In the genomic region with DNA sequence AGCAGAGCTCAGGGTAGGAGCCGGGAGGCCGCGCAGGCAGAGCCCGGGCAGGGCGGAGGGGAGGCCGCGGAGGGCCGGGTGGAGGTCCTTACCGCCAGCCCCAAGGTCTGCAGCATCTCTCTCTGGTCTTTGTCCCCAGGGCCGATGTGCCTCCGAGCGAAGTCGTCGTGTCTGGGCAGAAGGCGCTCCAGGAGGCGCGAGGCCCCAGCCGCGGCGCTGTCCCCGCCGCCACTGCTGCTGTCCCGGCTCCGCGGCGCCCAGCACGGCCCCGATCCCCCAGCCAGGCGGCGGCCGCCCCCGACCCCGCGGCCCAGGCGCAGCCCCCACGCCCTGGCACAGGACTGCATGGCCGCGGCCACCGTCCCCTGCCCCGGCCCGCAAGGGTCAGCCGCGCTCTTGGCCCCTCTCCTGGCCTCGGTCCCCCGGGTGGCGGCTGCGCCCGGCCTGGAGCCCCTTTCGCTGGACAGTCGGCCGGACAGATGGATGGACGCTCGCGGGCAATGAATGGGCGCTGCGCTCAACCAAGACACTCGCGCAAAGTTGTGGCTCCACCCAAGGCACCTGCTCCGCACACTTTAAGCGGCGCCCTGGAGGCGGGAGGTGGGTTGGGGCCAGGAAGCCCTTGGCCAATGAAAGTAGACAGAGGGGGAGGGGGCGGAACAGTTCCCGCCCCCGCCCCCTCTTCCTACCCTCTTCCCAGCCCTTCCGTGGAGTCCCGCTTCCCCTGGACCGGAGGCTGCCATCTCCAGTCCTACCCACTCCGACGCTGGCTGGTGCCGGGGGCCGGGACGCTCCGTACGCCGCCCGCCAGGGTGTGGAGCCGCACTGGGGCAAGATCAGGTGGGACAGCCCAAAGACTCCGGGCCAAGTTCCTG, we compare ENCODE assay signal across 1 cellular context.
TF ChIP-seq lines count a peak whose summit lies in the region.

A gene (minus strand): TSS at position 577 of the 875 bp plus-strand sequence. CDS start 230 bp downstream, at position 347.

TF ChIP-seq in HepG2, 621 proteins besides CTCF, POLR2A, EP300 and RAD21 (continued from another document and continues in another):
- TF ChIP-seq, protein P1, sequence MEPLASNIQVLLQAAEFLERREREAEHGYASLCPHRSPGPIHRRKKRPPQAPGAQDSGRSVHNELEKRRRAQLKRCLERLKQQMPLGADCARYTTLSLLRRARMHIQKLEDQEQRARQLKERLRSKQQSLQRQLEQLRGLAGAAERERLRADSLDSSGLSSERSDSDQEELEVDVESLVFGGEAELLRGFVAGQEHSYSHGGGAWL (CRISPR knock-in tag; IDR thresholded peaks at IDR 0.05): no peak
- TF ChIP-seq, protein P2, sequence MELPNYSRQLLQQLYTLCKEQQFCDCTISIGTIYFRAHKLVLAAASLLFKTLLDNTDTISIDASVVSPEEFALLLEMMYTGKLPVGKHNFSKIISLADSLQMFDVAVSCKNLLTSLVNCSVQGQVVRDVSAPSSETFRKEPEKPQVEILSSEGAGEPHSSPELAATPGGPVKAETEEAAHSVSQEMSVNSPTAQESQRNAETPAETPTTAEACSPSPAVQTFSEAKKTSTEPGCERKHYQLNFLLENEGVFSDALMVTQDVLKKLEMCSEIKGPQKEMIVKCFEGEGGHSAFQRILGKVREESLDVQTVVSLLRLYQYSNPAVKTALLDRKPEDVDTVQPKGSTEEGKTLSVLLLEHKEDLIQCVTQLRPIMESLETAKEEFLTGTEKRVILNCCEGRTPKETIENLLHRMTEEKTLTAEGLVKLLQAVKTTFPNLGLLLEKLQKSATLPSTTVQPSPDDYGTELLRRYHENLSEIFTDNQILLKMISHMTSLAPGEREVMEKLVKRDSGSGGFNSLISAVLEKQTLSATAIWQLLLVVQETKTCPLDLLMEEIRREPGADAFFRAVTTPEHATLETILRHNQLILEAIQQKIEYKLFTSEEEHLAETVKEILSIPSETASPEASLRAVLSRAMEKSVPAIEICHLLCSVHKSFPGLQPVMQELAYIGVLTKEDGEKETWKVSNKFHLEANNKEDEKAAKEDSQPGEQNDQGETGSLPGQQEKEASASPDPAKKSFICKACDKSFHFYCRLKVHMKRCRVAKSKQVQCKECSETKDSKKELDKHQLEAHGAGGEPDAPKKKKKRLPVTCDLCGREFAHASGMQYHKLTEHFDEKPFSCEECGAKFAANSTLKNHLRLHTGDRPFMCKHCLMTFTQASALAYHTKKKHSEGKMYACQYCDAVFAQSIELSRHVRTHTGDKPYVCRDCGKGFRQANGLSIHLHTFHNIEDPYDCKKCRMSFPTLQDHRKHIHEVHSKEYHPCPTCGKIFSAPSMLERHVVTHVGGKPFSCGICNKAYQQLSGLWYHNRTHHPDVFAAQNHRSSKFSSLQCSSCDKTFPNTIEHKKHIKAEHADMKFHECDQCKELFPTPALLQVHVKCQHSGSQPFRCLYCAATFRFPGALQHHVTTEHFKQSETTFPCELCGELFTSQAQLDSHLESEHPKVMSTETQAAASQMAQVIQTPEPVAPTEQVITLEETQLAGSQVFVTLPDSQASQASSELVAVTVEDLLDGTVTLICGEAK (IDR thresholded peaks at IDR 0.05): no peak
- TF ChIP-seq, protein P2 (CRISPR knock-in tag; IDR thresholded peaks at IDR 0.05): peak; percentile 66; the same call in 1 of the 2 replicates
- TF ChIP-seq ZNF253 (CRISPR knock-in tag; IDR thresholded peaks at IDR 0.05; ENCODE audit: borderline replicate concordance) (no peak), FOXA3 (CRISPR knock-in tag; IDR thresholded peaks at IDR 0.05) (peak; percentile 18; the same call in 1 of the 2 replicates), FOSL2 (CRISPR knock-in tag; IDR thresholded peaks at IDR 0.05) (peak; percentile 50), HNRNPLL (IDR thresholded peaks at IDR 0.05; ENCODE audit: low read depth, low read length, poor library complexity, severe bottlenecking) (peak; percentile 92), NR2C2 (CRISPR knock-in tag; IDR thresholded peaks at IDR 0.05; ENCODE audit: borderline replicate concordance) (peak; percentile 30; the same call in 1 of the 2 replicates), ZNF260 (CRISPR knock-in tag; IDR thresholded peaks at IDR 0.05; ENCODE audit: borderline replicate concordance, low read depth) (no peak), TGIF2 (CRISPR knock-in tag; IDR thresholded peaks at IDR 0.05) (peak; percentile 70; the same call in 1 of the 2 replicates), ZKSCAN1 (IDR thresholded peaks at IDR 0.05; ENCODE audit: low read length) (no peak), ZBTB8A (CRISPR knock-in tag; IDR thresholded peaks at IDR 0.05; ENCODE audit: borderline replicate concordance, low read depth) (no peak), TOPORS (CRISPR knock-in tag; IDR thresholded peaks at IDR 0.05) (no peak), ZNF121 (CRISPR knock-in tag; IDR thresholded peaks at IDR 0.05) (peak; percentile 61; the same call in 1 of the 2 replicates), FOXC1 (CRISPR knock-in tag; IDR thresholded peaks at IDR 0.05; ENCODE audit: borderline replicate concordance) (no peak), CEBPG (CRISPR knock-in tag; IDR thresholded peaks at IDR 0.05) (no peak; the same call in 1 of the 2 replicates), ZNF431 (CRISPR knock-in tag; IDR thresholded peaks at IDR 0.05; ENCODE audit: borderline replicate concordance, low read depth) (no peak; the same call in 1 of the 2 replicates), KLF11 (CRISPR knock-in tag; IDR thresholded peaks at IDR 0.05) (0 out of 2 replicates have a peak, but pooled peaks have one; percentile 57), ZNF567 (CRISPR knock-in tag; IDR thresholded peaks at IDR 0.05; ENCODE audit: borderline replicate concordance) (no peak; the same call in 1 of the 2 replicates), KDM1A (CRISPR knock-in tag; IDR thresholded peaks at IDR 0.05) (no peak)
- TF ChIP-seq, protein P3, sequence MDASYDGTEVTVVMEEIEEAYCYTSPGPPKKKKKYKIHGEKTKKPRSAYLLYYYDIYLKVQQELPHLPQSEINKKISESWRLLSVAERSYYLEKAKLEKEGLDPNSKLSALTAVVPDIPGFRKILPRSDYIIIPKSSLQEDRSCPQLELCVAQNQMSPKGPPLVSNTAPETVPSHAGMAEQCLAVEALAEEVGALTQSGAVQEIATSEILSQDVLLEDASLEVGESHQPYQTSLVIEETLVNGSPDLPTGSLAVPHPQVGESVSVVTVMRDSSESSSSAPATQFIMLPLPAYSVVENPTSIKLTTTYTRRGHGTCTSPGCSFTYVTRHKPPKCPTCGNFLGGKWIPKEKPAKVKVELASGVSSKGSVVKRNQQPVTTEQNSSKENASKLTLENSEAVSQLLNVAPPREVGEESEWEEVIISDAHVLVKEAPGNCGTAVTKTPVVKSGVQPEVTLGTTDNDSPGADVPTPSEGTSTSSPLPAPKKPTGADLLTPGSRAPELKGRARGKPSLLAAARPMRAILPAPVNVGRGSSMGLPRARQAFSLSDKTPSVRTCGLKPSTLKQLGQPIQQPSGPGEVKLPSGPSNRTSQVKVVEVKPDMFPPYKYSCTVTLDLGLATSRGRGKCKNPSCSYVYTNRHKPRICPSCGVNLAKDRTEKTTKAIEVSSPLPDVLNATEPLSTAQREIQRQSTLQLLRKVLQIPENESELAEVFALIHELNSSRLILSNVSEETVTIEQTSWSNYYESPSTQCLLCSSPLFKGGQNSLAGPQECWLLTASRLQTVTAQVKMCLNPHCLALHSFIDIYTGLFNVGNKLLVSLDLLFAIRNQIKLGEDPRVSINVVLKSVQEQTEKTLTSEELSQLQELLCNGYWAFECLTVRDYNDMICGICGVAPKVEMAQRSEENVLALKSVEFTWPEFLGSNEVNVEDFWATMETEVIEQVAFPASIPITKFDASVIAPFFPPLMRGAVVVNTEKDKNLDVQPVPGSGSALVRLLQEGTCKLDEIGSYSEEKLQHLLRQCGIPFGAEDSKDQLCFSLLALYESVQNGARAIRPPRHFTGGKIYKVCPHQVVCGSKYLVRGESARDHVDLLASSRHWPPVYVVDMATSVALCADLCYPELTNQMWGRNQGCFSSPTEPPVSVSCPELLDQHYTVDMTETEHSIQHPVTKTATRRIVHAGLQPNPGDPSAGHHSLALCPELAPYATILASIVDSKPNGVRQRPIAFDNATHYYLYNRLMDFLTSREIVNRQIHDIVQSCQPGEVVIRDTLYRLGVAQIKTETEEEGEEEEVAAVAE (CRISPR knock-in tag; IDR thresholded peaks at IDR 0.05; ENCODE audit: borderline replicate concordance): no peak
- TF ChIP-seq, protein P4, sequence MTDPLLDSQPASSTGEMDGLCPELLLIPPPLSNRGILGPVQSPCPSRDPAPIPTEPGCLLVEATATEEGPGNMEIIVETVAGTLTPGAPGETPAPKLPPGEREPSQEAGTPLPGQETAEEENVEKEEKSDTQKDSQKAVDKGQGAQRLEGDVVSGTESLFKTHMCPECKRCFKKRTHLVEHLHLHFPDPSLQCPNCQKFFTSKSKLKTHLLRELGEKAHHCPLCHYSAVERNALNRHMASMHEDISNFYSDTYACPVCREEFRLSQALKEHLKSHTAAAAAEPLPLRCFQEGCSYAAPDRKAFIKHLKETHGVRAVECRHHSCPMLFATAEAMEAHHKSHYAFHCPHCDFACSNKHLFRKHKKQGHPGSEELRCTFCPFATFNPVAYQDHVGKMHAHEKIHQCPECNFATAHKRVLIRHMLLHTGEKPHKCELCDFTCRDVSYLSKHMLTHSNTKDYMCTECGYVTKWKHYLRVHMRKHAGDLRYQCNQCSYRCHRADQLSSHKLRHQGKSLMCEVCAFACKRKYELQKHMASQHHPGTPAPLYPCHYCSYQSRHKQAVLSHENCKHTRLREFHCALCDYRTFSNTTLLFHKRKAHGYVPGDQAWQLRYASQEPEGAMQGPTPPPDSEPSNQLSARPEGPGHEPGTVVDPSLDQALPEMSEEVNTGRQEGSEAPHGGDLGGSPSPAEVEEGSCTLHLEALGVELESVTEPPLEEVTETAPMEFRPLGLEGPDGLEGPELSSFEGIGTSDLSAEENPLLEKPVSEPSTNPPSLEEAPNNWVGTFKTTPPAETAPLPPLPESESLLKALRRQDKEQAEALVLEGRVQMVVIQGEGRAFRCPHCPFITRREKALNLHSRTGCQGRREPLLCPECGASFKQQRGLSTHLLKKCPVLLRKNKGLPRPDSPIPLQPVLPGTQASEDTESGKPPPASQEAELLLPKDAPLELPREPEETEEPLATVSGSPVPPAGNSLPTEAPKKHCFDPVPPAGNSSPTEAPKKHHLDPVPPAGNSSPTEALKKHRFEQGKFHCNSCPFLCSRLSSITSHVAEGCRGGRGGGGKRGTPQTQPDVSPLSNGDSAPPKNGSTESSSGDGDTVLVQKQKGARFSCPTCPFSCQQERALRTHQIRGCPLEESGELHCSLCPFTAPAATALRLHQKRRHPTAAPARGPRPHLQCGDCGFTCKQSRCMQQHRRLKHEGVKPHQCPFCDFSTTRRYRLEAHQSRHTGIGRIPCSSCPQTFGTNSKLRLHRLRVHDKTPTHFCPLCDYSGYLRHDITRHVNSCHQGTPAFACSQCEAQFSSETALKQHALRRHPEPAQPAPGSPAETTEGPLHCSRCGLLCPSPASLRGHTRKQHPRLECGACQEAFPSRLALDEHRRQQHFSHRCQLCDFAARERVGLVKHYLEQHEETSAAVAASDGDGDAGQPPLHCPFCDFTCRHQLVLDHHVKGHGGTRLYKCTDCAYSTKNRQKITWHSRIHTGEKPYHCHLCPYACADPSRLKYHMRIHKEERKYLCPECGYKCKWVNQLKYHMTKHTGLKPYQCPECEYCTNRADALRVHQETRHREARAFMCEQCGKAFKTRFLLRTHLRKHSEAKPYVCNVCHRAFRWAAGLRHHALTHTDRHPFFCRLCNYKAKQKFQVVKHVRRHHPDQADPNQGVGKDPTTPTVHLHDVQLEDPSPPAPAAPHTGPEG (CRISPR knock-in tag; IDR thresholded peaks at IDR 0.05): no peak
